1 cellular context compared by ENCODE assay signal in genomic region chr9:5897851-5898250, GRCh38.
A peak's percentile ranks its signal among the peaks of the same experiment; 100 is the strongest.
TF ChIP-seq lines count a peak whose summit lies in the region.

No MANE protein-coding gene starts in this region.

TF ChIP-seq in HepG2, 621 proteins besides CTCF, POLR2A, EP300 and RAD21:
- TF ChIP-seq ZNF770 (CRISPR knock-in tag; IDR thresholded peaks at IDR 0.05), result peak; percentile 44; the same call in 1 of the 2 replicates
- no peak for TF ChIP-seq TSC22D2 (CRISPR knock-in tag; IDR thresholded peaks at IDR 0.05; ENCODE audit: borderline replicate concordance)
- TF ChIP-seq FOSL2 (CRISPR knock-in tag; IDR thresholded peaks at IDR 0.05), result 0 out of 2 replicates have a peak, but pooled peaks have one; percentile 22
